In the genomic region with DNA sequence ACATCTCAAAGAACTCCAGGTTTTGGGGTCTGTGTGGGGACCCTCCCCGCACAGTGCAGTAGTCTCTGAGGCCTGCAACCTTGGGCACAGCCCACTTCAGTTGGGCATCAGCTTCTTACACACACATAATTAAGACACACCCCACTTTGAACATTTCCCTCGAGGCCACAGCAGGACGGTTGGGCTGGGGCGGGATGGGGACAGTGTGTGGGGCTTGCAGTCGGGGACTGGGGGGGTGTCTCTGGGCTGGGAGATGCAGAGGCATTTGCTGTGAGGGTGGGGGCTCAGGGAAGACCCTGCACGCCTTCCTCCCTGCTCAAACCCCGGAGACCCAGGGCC, we compare ENCODE assay signal across 1 cellular context.
TF ChIP-seq lines count a peak whose summit lies in the region.

No MANE protein-coding gene starts in this region.

TF ChIP-seq in endothelial cell of umbilical vein, 7 proteins besides CTCF, POLR2A, EP300 and RAD21:
- TF ChIP-seq MYC (IDR thresholded peaks at IDR 0.05; ENCODE audit: low read depth, low read length) (no peak), GATA2 (IDR thresholded peaks at IDR 0.05; ENCODE audit: insufficient read depth, insufficient read length, low read depth, low read length) (no peak), POLR2AphosphoS5 (IDR thresholded peaks at IDR 0.05; ENCODE audit: insufficient read depth, low read depth, low read length) (no peak), EZH2 (IDR thresholded peaks at IDR 0.05; ENCODE audit: borderline replicate concordance, low read depth, low read length, severe bottlenecking) (no peak), FOS (IDR thresholded peaks at IDR 0.05; ENCODE audit: borderline replicate concordance, insufficient read depth, low read length) (no peak), JUN (IDR thresholded peaks at IDR 0.05; ENCODE audit: borderline replicate concordance, insufficient read depth, insufficient read length, low read depth) (no peak)
- TF ChIP-seq, protein P1, sequence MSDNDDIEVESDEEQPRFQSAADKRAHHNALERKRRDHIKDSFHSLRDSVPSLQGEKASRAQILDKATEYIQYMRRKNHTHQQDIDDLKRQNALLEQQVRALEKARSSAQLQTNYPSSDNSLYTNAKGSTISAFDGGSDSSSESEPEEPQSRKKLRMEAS (IDR thresholded peaks at IDR 0.05; ENCODE audit: insufficient read depth, insufficient read length): no peak
TF ChIP-seq in endothelial cell of umbilical vein: peak in this region for 0.
